25 cellular contexts compared by ENCODE assay signal in genomic region chr3:134998158-134998557, GRCh38.
"Had no signal": no experiment of that assay in that cellular context is flagged by ENCODE, and none has a peak within 500 bp of the region (broad histone marks: within the 10 kb centered on the region; RNA-seq: fewer than 3 reads in every experiment).

No MANE protein-coding gene starts in this region.

- ATAC-seq: activated T-cell treated with anti-CD3 and anti-CD28 coated beads, Interleukin-2, amount 50 U/mL, for 4 hours; heart right ventricle; left lobe of liver; lower lobe of right lung; natural killer cell; psoas muscle; stimulated activated naive B cell treated with anti-CD40 and anti-IgM and Interleukin-4, amounts not matched to agents 10 μg/mL and 1 μg/mL and 100 μg/mL, for 72 hours had no signal

- H3K9ac ChIP-seq: neural progenitor cell, parathyroid adenoma had no signal

- H3K36me3 ChIP-seq: breast epithelium, heart right ventricle, lower lobe of right lung, neural progenitor cell, stomach, thyroid gland, upper lobe of left lung, vagina had no signal

- H3K9me3 ChIP-seq: breast epithelium, heart right ventricle, lower lobe of right lung, psoas muscle, stomach, thyroid gland, upper lobe of left lung, vagina had no signal

- FAIRE-seq: endothelial cell of umbilical vein had no signal

- H3K4me3 ChIP-seq: breast epithelium, heart right ventricle, lower lobe of right lung, neural progenitor cell, psoas muscle, stomach, thyroid gland, upper lobe of left lung, vagina had no signal

- H3K27ac ChIP-seq: breast epithelium, heart right ventricle, lower lobe of right lung, neural progenitor cell, parathyroid adenoma, psoas muscle, stomach, thyroid gland, upper lobe of left lung, vagina had no signal

- H3K4me2 ChIP-seq: neural progenitor cell had no signal

- H3K27me3 ChIP-seq: breast epithelium, neural progenitor cell, stomach, thyroid gland, upper lobe of left lung, vagina had no signal

- H2AFZ ChIP-seq: neural progenitor cell, parathyroid adenoma had no signal

- H3K79me2 ChIP-seq: parathyroid adenoma had no signal

- H3K4me1 ChIP-seq: breast epithelium, heart right ventricle, lower lobe of right lung, neural progenitor cell, parathyroid adenoma, psoas muscle, stomach, upper lobe of left lung, vagina had no signal

- DNase-seq: activated CD4-positive, alpha-beta memory T cell treated with anti-CD3 and anti-CD28 coated beads, Interleukin-2, amount 10 ng/mL, durations not matched to agents 7 days and 5 days; activated CD4-positive, alpha-beta T cell treated with anti-CD3 and anti-CD28 coated beads for 1 hour; activated CD4-positive, alpha-beta T cell treated with anti-CD3 and anti-CD28 coated beads, Interleukin-2, amount 10 ng/mL, durations not matched to agents 7 days and 5 days; activated T-cell treated with anti-CD3 and anti-CD28 coated beads, Interleukin-2, amount 50 U/mL, for 4 hours; central memory CD4-positive, alpha-beta T cell; foreskin melanocyte; heart right ventricle; kidney glomerular epithelial cell; lower lobe of right lung; mesenchymal stem cell; natural killer cell; occipital lobe; psoas muscle; stimulated activated CD4-positive, alpha-beta T cell treated with anti-CD3 and anti-CD28 coated beads, Interleukin-15, amount 100 ng/mL, for 24 hours; stimulated activated CD4-positive, alpha-beta T cell treated with anti-CD3 and anti-CD28 coated beads, Interleukin-2, amount 100 ng/mL, for 24 hours; stimulated activated naive B cell treated with anti-CD40 and anti-IgM and Interleukin-4, amounts not matched to agents 10 μg/mL and 1 μg/mL and 100 μg/mL, for 72 hours; stomach; thyroid gland; upper lobe of left lung had no signal
